8 cellular contexts compared by ENCODE assay signal in genomic region chr5:96935556-96936430, GRCh38. TPM values are rescaled to one million over a fixed set of nuclear protein-coding genes. Genes with fewer than 3 reads are reported as not detected.
A peak's percentile ranks its signal among the peaks of the same experiment; 100 is the strongest.
DNase-seq lines count a peak whose midpoint lies in the region; ATAC-seq, FAIRE-seq and TF ChIP-seq lines count a peak whose summit lies in the region.

Gene LNPEP, plus strand, starts transcription at chr5:96936080. Its CDS starts 76 bp downstream, at chr5:96936156.

- H3K4me1 ChIP-seq in A673 (ENCODE audit: insufficient read depth, low read length, poor library complexity, severe bottlenecking) (peaks cover 32% of the 10 kb centered on the region), mammary epithelial cell (ENCODE audit: insufficient read depth, low read length) (peaks cover 28% of the 10 kb centered on the region), iPS-20b (ENCODE audit: insufficient read depth, low read length) (peaks cover 11% of the 10 kb centered on the region), small intestine (ENCODE audit: control insufficient read depth in 2 of 2, insufficient read depth in 1 of 2, low read depth in 1 of 2, low read length in 1 of 2) (peaks cover 0 to 12% of the 10 kb centered on the region in 2 donors)

- H3K36me3 ChIP-seq in A673 (ENCODE audit: insufficient read depth, low read length, poor library complexity, severe bottlenecking) (no peaks in the 10 kb centered on the region), WERI-Rb-1 (no peaks in the 10 kb centered on the region), mammary epithelial cell (ENCODE audit: insufficient read depth, low read length) (no peaks in the 10 kb centered on the region), iPS-20b (ENCODE audit: insufficient read depth, low read depth, low read length) (no peaks in the 10 kb centered on the region), small intestine (ENCODE audit: control insufficient read depth in 2 of 2, insufficient read depth in 2 of 2, low read length in 2 of 2) (no peaks in the 10 kb centered on the region)

- CTCF ChIA-PET in A673 (lab: Charles Lee) (interaction anchor here (1.8 kb wide), 1 partner anchor 62 kb away, joined by 9 read pairs; no protein-coding TSS in a partner anchor), mammary epithelial cell (lab: Charles Lee; ENCODE audit: low non-redundant PET) (interaction anchor here (0.6 kb wide), 1 partner anchor 59 kb away, joined by 4 read pairs; no protein-coding TSS in a partner anchor)

- peak within 1 kb of the TSS; percentile 95 for H2AFZ ChIP-seq in mammary epithelial cell (ENCODE audit: low read depth, low read length)

- BruUV-seq in A673 (replicated peaks; lab: Mats Ljungman, UMichigan) (no TSS peak), mammary epithelial cell (replicated peaks; lab: Mats Ljungman, UMichigan) (no TSS peak)

- H3K4me2 ChIP-seq in mammary epithelial cell (ENCODE audit: insufficient read depth, low read depth, low read length), result peak within 1 kb of the TSS; percentile 93

- DNase-seq in A673 (ENCODE audit: low spot score) (peak; percentile 98), NCI-H2196 treated with DMSO at 0.1 percent for 48 hours (lab: John Stamatoyannopoulos, UW; ENCODE audit: unreplicated experiment) (peak; percentile 72), WERI-Rb-1 (peak; percentile 98), mammary epithelial cell (peak; percentile 99), small intestine (peak; percentile 98)

- H3K4me3 ChIP-seq in A673 (ENCODE audit: low read depth, low read length, poor library complexity, severe bottlenecking) (peak within 1 kb of the TSS; percentile 80), WERI-Rb-1 (ENCODE audit: low read depth, low read length) (peak within 1 kb of the TSS; percentile 99), mammary epithelial cell (replicated peaks in 1 of 3; ENCODE audit: insufficient read depth in 1 of 3, low read depth in 2 of 3, low read length in 3 of 3) (peak within 1 kb of the TSS; percentile 85 to 94 (median 86)), iPS-20b (ENCODE audit: low read length) (peak within 1 kb of the TSS; percentile 98), small intestine (ENCODE audit: low read depth in 1 of 2, low read length in 2 of 2) (peak within 1 kb of the TSS; percentile 81 to 98)

- H3K27ac ChIP-seq in A673 (ENCODE audit: low read depth, low read length, poor library complexity, severe bottlenecking) (peak within 1 kb of the TSS; percentile 91), WERI-Rb-1 (peak within 1 kb of the TSS; percentile 95), mammary epithelial cell (ENCODE audit: insufficient read depth, low read depth, low read length) (peak within 1 kb of the TSS; percentile 92), iPS-20b (ENCODE audit: low read length) (peak within 1 kb of the TSS; percentile 59), small intestine (ENCODE audit: low read depth in 1 of 2, low read length in 1 of 2) (peak within 1 kb of the TSS; percentile 92 to 93)

- intact Hi-C loops in A673 (cut with micrococcal nuclease; ENCODE audit: unreplicated experiment), result loop anchor here (1.0 to 5.0 kb wide), 2 partner anchors 58 to 128 kb away; partner anchors contain the start of genes ERAP1 and ERAP2
- intact Hi-C loops in mammary epithelial cell (cut with micrococcal nuclease), result loop anchor here (1.0 to 2.0 kb wide), 5 partner anchors 59 to 227 kb away; partner anchors contain the start of gene ERAP2

- H3K9ac ChIP-seq in mammary epithelial cell (ENCODE audit: insufficient read depth, low read length), result peak within 1 kb of the TSS; percentile 93
- peak within 1 kb of the TSS; percentile 91 for H3K9ac ChIP-seq in iPS-20b (ENCODE audit: low read depth, low read length)

- H4K20me1 ChIP-seq in mammary epithelial cell (ENCODE audit: insufficient read depth, low read length), result no peaks in the 10 kb centered on the region

- POLR2A ChIA-PET in A673 (lab: Charles Lee; ENCODE audit: low non-redundant PET), result interaction anchor here (0.6 kb wide), 2 partner anchors 321 to 1914 kb away, joined by 4 to 13 read pairs; no protein-coding TSS in a partner anchor

- in situ Hi-C loops in mammary epithelial cell (cut with MboI; ENCODE audit: low sequenced_read_pairs in 2 of 2), result no loop called here

- H3K79me2 ChIP-seq in mammary epithelial cell (ENCODE audit: insufficient read depth, low read length), result peaks cover 49% of the 10 kb centered on the region

- ATAC-seq in GM18868 (IDR thresholded peaks at IDR 0.05; ENCODE audit: unreplicated experiment) (peak; percentile 47), HG03135 (IDR thresholded peaks at IDR 0.05; ENCODE audit: unreplicated experiment) (peak; percentile 44)

- H3K27me3 ChIP-seq in A673 (replicated peaks; ENCODE audit: insufficient read depth, low read depth, low read length, poor library complexity), result no peaks in the 10 kb centered on the region
- H3K27me3 ChIP-seq in WERI-Rb-1 (ENCODE audit: insufficient read depth, low read depth, severe bottlenecking), result no peaks in the 10 kb centered on the region
- no peaks in the 10 kb centered on the region for H3K27me3 ChIP-seq in mammary epithelial cell (ENCODE audit: insufficient read depth, low read length)
- peaks cover 35% of the 10 kb centered on the region for H3K27me3 ChIP-seq in iPS-20b (ENCODE audit: insufficient read depth, low read length)
- no peaks in the 10 kb centered on the region for H3K27me3 ChIP-seq in small intestine (ENCODE audit: control insufficient read depth in 2 of 2, insufficient read depth in 2 of 2, low read length in 2 of 2)

- WGBS in mammary epithelial cell (ENCODE audit: low coverage, missing lambda C conversion rate), result 2% methylated on average over 35 of the region's 79 CpGs
- WGBS in small intestine, 3 donors, result 0% methylated on average over 55 to 79 of the region's 79 CpGs

- no peaks in the 10 kb centered on the region for H3K9me3 ChIP-seq in A673 (ENCODE audit: low read depth, low read length, poor library complexity, severe bottlenecking)
- no peaks in the 10 kb centered on the region for H3K9me3 ChIP-seq in WERI-Rb-1 (ENCODE audit: severe bottlenecking)
- H3K9me3 ChIP-seq in mammary epithelial cell (replicated peaks; ENCODE audit: insufficient read depth, low read length), result no peaks in the 10 kb centered on the region
- no peaks in the 10 kb centered on the region for H3K9me3 ChIP-seq in iPS-20b (ENCODE audit: insufficient read depth, low read depth, low read length)
- no peaks in the 10 kb centered on the region for H3K9me3 ChIP-seq in small intestine (ENCODE audit: control insufficient read depth, low read depth)

- dilution Hi-C loops in mammary epithelial cell (cut with HindIII; ENCODE audit: low sequenced_read_pairs), result no loop called here

- FAIRE-seq in small intestine (lab: Jason Lieb, UNC), result no peak

- no peak for TF ChIP-seq CTCF in A673 (conservative IDR thresholded peaks at IDR 0.05; ENCODE audit: low read depth, low read length)
- no peak for TF ChIP-seq CTCF in WERI-Rb-1 (IDR thresholded peaks at IDR 0.05; ENCODE audit: low read depth, low read length)
- TF ChIP-seq CTCF in mammary epithelial cell (conservative IDR thresholded peaks at IDR 0.05 in 1 of 2, IDR thresholded peaks at IDR 0.05 in 1 of 2; ENCODE audit: extremely low read depth in 1 of 2, insufficient read depth in 1 of 2, low read depth in 1 of 2, low read length in 2 of 2), result no peak

RNA-seq across cellular contexts. Expression of gene LNPEP, which starts in this region (rescaled TPM):
- total RNA-seq in A673 (2021), result 10.3 and 12.8 TPM in 2 replicates
- 10 to 100 TPM; 38.5 to 77.5 TPM for total RNA-seq in mammary epithelial cell
- polyA plus RNA-seq in mammary epithelial cell, result 17.7 TPM
- polyA minus RNA-seq in mammary epithelial cell, result 71.7 TPM
- 1 to 10 TPM; 1.1 to 7.0 (median 1.6) TPM for polyA plus RNA-seq in small intestine

Comparison
In these comparisons a context has a peak if more than half of its experiments do, and no peak if none do; other contexts are left out.
1. Peak in every context shown above with its lines: DNase-seq, ATAC-seq, H3K4me3 ChIP-seq and H3K27ac ChIP-seq.